In the genomic region with DNA sequence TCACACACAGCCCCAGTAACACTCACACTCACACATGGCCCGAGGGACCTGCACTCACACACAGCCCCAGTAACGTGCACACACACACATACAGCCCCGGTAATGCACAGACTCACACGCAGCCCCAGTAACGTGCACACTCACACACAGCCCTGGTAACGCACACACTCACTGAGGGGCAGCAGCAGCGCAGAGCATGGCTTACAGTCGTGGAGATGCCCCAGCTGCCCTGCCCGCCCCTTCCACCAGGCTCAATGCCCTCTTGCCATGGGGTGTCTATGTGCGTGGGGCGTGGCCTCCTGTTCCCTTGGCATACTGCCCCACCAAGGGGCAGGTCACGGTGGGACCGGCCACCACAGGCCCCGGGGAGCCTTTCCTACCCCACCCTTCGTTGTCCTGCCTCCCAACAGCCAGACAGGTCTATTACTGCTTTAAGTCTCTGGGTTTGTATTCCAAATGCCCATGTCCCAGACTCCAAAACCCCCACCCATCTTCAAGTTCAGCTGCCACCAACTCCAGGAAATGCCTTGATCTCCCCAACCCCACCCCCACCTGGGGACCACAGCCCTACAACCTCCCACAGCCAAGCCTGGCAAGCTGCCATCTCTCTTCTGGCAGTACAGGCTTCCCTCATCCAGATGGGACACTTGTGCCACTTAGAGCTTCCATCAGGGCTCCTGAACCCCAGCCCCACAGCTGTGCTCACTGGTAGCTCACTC, we compare ENCODE assay signal across 8 cellular contexts. TPM values are rescaled to one million over a fixed set of nuclear protein-coding genes. Genes with fewer than 3 reads are reported as not detected.
DNase-seq lines count a peak whose midpoint lies in the region; ATAC-seq and TF ChIP-seq lines count a peak whose summit lies in the region.

No MANE protein-coding gene starts in this region.

- CTCF ChIA-PET in OCI-LY7 (lab: Charles Lee; ENCODE audit: unreplicated experiment), result no interaction called here

- H3K4me1 ChIP-seq in DND-41 (ENCODE audit: insufficient read depth, low read length) (peaks cover 52% of the 10 kb centered on the region), OCI-LY7 (ENCODE audit: insufficient read depth, low read length, poor library complexity, severe bottlenecking) (peaks cover 89% of the 10 kb centered on the region)

- H3K79me2 ChIP-seq in DND-41 (ENCODE audit: insufficient read depth, low read length) (no peaks in the 10 kb centered on the region), OCI-LY7 (ENCODE audit: insufficient read depth, low read depth, low read length) (no peaks in the 10 kb centered on the region)

- no peak overlapping the region for H3K27ac ChIP-seq in DND-41 (ENCODE audit: low read length)
- no peak overlapping the region for H3K27ac ChIP-seq in OCI-LY7 (ENCODE audit: low read depth, low read length, poor library complexity, severe bottlenecking)
- no peak overlapping the region for H3K27ac ChIP-seq in dorsolateral prefrontal cortex

- peaks cover 4% of the 10 kb centered on the region for H4K20me1 ChIP-seq in DND-41 (ENCODE audit: insufficient read depth, low read length)
- no peaks in the 10 kb centered on the region for H4K20me1 ChIP-seq in OCI-LY7 (ENCODE audit: insufficient read depth, low read length)

- peak; percentile 84 for DNase-seq in DND-41
- no peak for DNase-seq in OCI-LY7 (ENCODE audit: low spot score)
- peak in 8 of 10 donors; percentile 0 to 38 (median 16) for DNase-seq in dorsolateral prefrontal cortex
- DNase-seq in omental fat pad (ENCODE audit: low spot score), result peak; percentile 22

- H3K4me3 ChIP-seq in DND-41 (ENCODE audit: low read depth in 1 of 2, low read length in 2 of 2) (no peak overlapping the region), OCI-LY7 (ENCODE audit: low read depth, low read length, poor library complexity, severe bottlenecking) (no peak overlapping the region), dorsolateral prefrontal cortex (no peak overlapping the region)

- H3K9me3 ChIP-seq in DND-41 (ENCODE audit: insufficient read depth, low read length, severe bottlenecking) (no peaks in the 10 kb centered on the region), OCI-LY7 (ENCODE audit: low read length) (no peaks in the 10 kb centered on the region)

- H3K4me2 ChIP-seq in DND-41 (ENCODE audit: insufficient read depth, low read length) (peak overlapping the region; percentile 6; the same call in 1 of the 2 replicates), OCI-LY7 (ENCODE audit: low read length) (peak overlapping the region; percentile 45)

- POLR2A ChIA-PET in OCI-LY7 (lab: Charles Lee), result interaction anchor here (1.0 to 1.3 kb wide), 2 partner anchors 9 to 87 kb away, joined by 3 to 7 read pairs; a partner anchor contains a TSS

- TF ChIP-seq CTCF in DND-41 (IDR thresholded peaks at IDR 0.05; ENCODE audit: borderline replicate concordance, extremely low read depth, low read length, poor library complexity, severe bottlenecking), result no peak
- TF ChIP-seq CTCF in OCI-LY7 (conservative IDR thresholded peaks at IDR 0.05; ENCODE audit: low read length), result no peak
- no peak for TF ChIP-seq CTCF in dorsolateral prefrontal cortex (IDR thresholded peaks at IDR 0.05 in 54 of 56, conservative IDR thresholded peaks at IDR 0.05 in 2 of 56; ENCODE audit: low read depth in 1 of 56, partially characterized antibody in 56 of 56)
- no peak for TF ChIP-seq CTCF in omental fat pad (IDR thresholded peaks at IDR 0.05)

- H3K27me3 ChIP-seq in DND-41 (ENCODE audit: insufficient read depth, low read length, poor library complexity), result peaks cover 7% of the 10 kb centered on the region
- H3K27me3 ChIP-seq in dorsolateral prefrontal cortex, result peaks cover 0 to 10% (median 0%) of the 10 kb centered on the region in 45 donors

- no TSS peak for BruUV-seq in OCI-LY7 (replicated peaks; lab: Mats Ljungman, UMichigan)

- intact Hi-C loops in OCI-LY7 (cut with micrococcal nuclease; ENCODE audit: unreplicated experiment), result no loop called here
- intact Hi-C loops in dorsolateral prefrontal cortex (cut with DNase I), result no loop called here

- H3K36me3 ChIP-seq in DND-41 (ENCODE audit: insufficient read depth, low read length), result no peaks in the 10 kb centered on the region
- H3K36me3 ChIP-seq in OCI-LY7 (ENCODE audit: insufficient read depth, low read length), result no peaks in the 10 kb centered on the region

- H3K9ac ChIP-seq in DND-41 (ENCODE audit: low read depth, low read length), result no peak overlapping the region

- H3K9me2 ChIP-seq in OCI-LY7 (ENCODE audit: insufficient read depth, low read length), result no peaks in the 10 kb centered on the region

- ATAC-seq in DND-41 (ENCODE audit: insufficient read depth, low read depth) (peak; percentile 7; the same call in 1 of the 3 replicates), omental fat pad (ENCODE audit: low FRiP score) (no peak), GM19035 (IDR thresholded peaks at IDR 0.05; ENCODE audit: unreplicated experiment) (no peak), HG03520 (IDR thresholded peaks at IDR 0.05; ENCODE audit: unreplicated experiment) (no peak), HG02678 (IDR thresholded peaks at IDR 0.05; ENCODE audit: unreplicated experiment) (no peak), GM19351 (IDR thresholded peaks at IDR 0.05; ENCODE audit: unreplicated experiment) (no peak)

- no peak overlapping the region for H2AFZ ChIP-seq in DND-41 (ENCODE audit: low read depth, low read length)
- no peak overlapping the region for H2AFZ ChIP-seq in OCI-LY7 (ENCODE audit: low read length)

RNA-seq across cellular contexts. Expression of a gene that starts 2.6 kb away (rescaled TPM):
- 4.2 and 4.8 TPM in 2 replicates for total RNA-seq in OCI-LY7 (2014; rRNA removed; shearing (Covaris generic))
- total RNA-seq in OCI-LY7 (2022) (6.7 and 7.1 TPM in 2 replicates), dorsolateral prefrontal cortex (1 to 10 TPM in 105 of 120 experiments, under 1 TPM in 15; 0.24 to 5.5 (median 1.8) TPM), omental fat pad (1 to 10 TPM; 3.5 to 9.8 (median 7.8) TPM)

RNA-seq across cellular contexts. Expression of a gene that starts 8.7 kb away (rescaled TPM):
- total RNA-seq in OCI-LY7 (2014; rRNA removed; shearing (Covaris generic)), result 0.39 TPM in 1 of 2 replicates, not detected in the other
- 0.37 and 1.3 TPM in 2 replicates for total RNA-seq in OCI-LY7 (2022)
- total RNA-seq in dorsolateral prefrontal cortex, result 1 to 10 TPM in 28 of 120 experiments, under 1 TPM in 86, not detected in 6; 0.17 to 2.1 (median 0.69) TPM
- total RNA-seq in omental fat pad, result under 1 TPM in 2 of 4 donors, not detected in 2; 0.31 to 0.37 TPM

RNA-seq across cellular contexts. Expression of a gene that starts 47.5 kb away (rescaled TPM):
- 0.09 and 0.13 TPM in 2 replicates for total RNA-seq in OCI-LY7 (2014; rRNA removed; shearing (Covaris generic))
- total RNA-seq in OCI-LY7 (2022) (1.0 and 1.1 TPM in 2 replicates), dorsolateral prefrontal cortex (10 to 100 TPM in 115 of 120 experiments, 1 to 10 TPM in 5; 7.1 to 30.2 (median 17.6) TPM), omental fat pad (10 to 100 TPM in 3 of 4 donors, 1 to 10 TPM in 1; 5.9 to 36.3 (median 12.9) TPM)
